In the genomic region with DNA sequence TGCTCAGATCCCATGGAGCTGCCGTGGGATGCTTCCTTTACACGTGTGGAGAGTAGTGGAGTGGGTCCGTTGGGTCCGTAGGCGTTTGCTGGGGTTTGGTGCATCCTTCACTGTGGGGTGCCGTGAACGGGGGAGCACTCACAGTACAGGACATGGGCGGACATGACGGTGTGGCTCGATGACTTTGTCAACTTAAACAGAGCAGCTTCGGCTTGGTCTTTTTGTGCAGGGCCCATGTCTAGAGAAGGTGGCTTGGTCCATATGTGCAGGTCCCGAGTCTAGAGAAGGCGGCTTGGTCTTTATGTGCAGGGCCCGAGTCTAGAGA, we compare ENCODE assay signal across 12 cellular contexts. TPM values are rescaled to one million over a fixed set of nuclear protein-coding genes. Genes with fewer than 3 reads are reported as not detected.
DNase-seq lines count a peak whose midpoint lies in the region; ATAC-seq and TF ChIP-seq lines count a peak whose summit lies in the region.
"Had no signal": no experiment of that assay in that cellular context is flagged by ENCODE, and none has a peak within 500 bp of the region (broad histone marks: within the 10 kb centered on the region; RNA-seq: fewer than 3 reads in every experiment).

No MANE protein-coding gene starts in this region.

- no peaks in the 10 kb centered on the region for H3K9me3 ChIP-seq in transverse colon

- H3K27me3 ChIP-seq in transverse colon, result peaks cover 2% of the 10 kb centered on the region

- BruUV-seq in Calu3 (replicated peaks; lab: Mats Ljungman, UMichigan), result no TSS peak

- H3K4me3 ChIP-seq in NB4 (ENCODE audit: low read depth, low read length) (peak overlapping the region; percentile 16), transverse colon (no peak overlapping the region)

- H3K36me3 Mint-ChIP-seq in activated B cell treated with CpG ODN at 0.5 μM for 24 hours (ENCODE audit: low read depth) (no peaks in the 10 kb centered on the region), nephron (ENCODE audit: low read depth) (no peaks in the 10 kb centered on the region), Calu3 (ENCODE audit: insufficient read depth, unreplicated experiment) (no peaks in the 10 kb centered on the region)
- H3K36me3 Mint-ChIP-seq in stimulated activated effector memory CD8-positive, alpha-beta T cell treated with anti-CD3 and anti-CD28 coated beads, Interleukin-12 subunit alpha, Interleukin-12 subunit beta, amount 100 ng/mL, for 72 hours, result peaks cover 23% of the 10 kb centered on the region
- H3K36me3 Mint-ChIP-seq: CD8-positive, alpha-beta T cell had no signal

- no peak overlapping the region for H3K27ac ChIP-seq in transverse colon

- H3K4me1 Mint-ChIP-seq in activated B cell treated with CpG ODN at 0.5 μM for 24 hours (peaks cover 8% of the 10 kb centered on the region), nephron (peaks cover 12% of the 10 kb centered on the region), Calu3 (ENCODE audit: low read depth, unreplicated experiment) (no peaks in the 10 kb centered on the region)
- peaks cover 30% of the 10 kb centered on the region for H3K4me1 Mint-ChIP-seq in stimulated activated effector memory CD8-positive, alpha-beta T cell treated with anti-CD3 and anti-CD28 coated beads, Interleukin-12 subunit alpha, Interleukin-12 subunit beta, amount 100 ng/mL, for 72 hours

- no peak for TF ChIP-seq POLR2A in NB4 (IDR thresholded peaks at IDR 0.05; ENCODE audit: extremely low read depth, insufficient read length)
- no peak for TF ChIP-seq POLR2A in transverse colon (IDR thresholded peaks at IDR 0.05)

- intact Hi-C loops in activated B cell treated with CpG ODN at 0.5 μM for 24 hours (cut with micrococcal nuclease) (no loop called here), transverse colon (cut with DNase I; ENCODE audit: low total_unique reads) (no loop called here), Calu3 (cut with micrococcal nuclease; ENCODE audit: unreplicated experiment) (no loop called here)

- H3K4me3 Mint-ChIP-seq in activated B cell treated with CpG ODN at 0.5 μM for 24 hours, result no peak overlapping the region
- no peak overlapping the region for H3K4me3 Mint-ChIP-seq in nephron
- peak overlapping the region; percentile 44 for H3K4me3 Mint-ChIP-seq in stimulated activated effector memory CD8-positive, alpha-beta T cell treated with anti-CD3 and anti-CD28 coated beads, Interleukin-12 subunit alpha, Interleukin-12 subunit beta, amount 100 ng/mL, for 72 hours
- H3K4me3 Mint-ChIP-seq in Calu3 (ENCODE audit: low read depth, unreplicated experiment), result no peak overlapping the region
- H3K4me3 Mint-ChIP-seq: CD8-positive, alpha-beta T cell had no signal

- in situ Hi-C loops in transverse colon (cut with MboI; ENCODE audit: low pct_ligation_motif_present in 1 of 4, low pct_unique_long_range_greater_than_20kb in 1 of 4, low sequenced_read_pairs in 3 of 4), result no loop called here

- H3K27me3 Mint-ChIP-seq in activated B cell treated with CpG ODN at 0.5 μM for 24 hours (peaks cover 6% of the 10 kb centered on the region), nephron (ENCODE audit: low read depth) (peaks cover 4% of the 10 kb centered on the region), Calu3 (ENCODE audit: unreplicated experiment) (no peaks in the 10 kb centered on the region)

- H3K9me3 Mint-ChIP-seq in activated B cell treated with CpG ODN at 0.5 μM for 24 hours, result no peaks in the 10 kb centered on the region
- no peaks in the 10 kb centered on the region for H3K9me3 Mint-ChIP-seq in nephron
- no peaks in the 10 kb centered on the region for H3K9me3 Mint-ChIP-seq in stimulated activated effector memory CD8-positive, alpha-beta T cell treated with anti-CD3 and anti-CD28 coated beads, Interleukin-12 subunit alpha, Interleukin-12 subunit beta, amount 100 ng/mL, for 72 hours
- H3K9me3 Mint-ChIP-seq in Calu3 (ENCODE audit: low read depth, unreplicated experiment), result no peaks in the 10 kb centered on the region
- H3K9me3 Mint-ChIP-seq: CD8-positive, alpha-beta T cell had no signal

- ATAC-seq in activated B cell treated with CpG ODN at 0.5 μM for 24 hours (ENCODE audit: low read depth), result no peak
- no peak for ATAC-seq in stimulated activated effector memory CD8-positive, alpha-beta T cell treated with anti-CD3 and anti-CD28 coated beads, Interleukin-12 subunit alpha, Interleukin-12 subunit beta, amount 100 ng/mL, for 72 hours
- ATAC-seq: CD8-positive, alpha-beta T cell had no signal

- DNase-seq in NB4 (ENCODE audit: low read depth) (no peak), activated B cell treated with CpG ODN at 0.5 μM for 24 hours (peak; percentile 1), transverse colon (no peak), Calu3 (no peak), COLO668 (lab: John Stamatoyannopoulos, UW; ENCODE audit: unreplicated experiment) (no peak)
- no peak for DNase-seq in stimulated activated effector memory CD8-positive, alpha-beta T cell treated with anti-CD3 and anti-CD28 coated beads, Interleukin-12 subunit alpha, Interleukin-12 subunit beta, amount 100 ng/mL, for 72 hours (ENCODE audit: low spot score in 2 of 2)
- DNase-seq: CD8-positive, alpha-beta T cell; KG1; NCI-H1092 treated with DMSO at 0.1 percent for 48 hours; NCI-H1694; SHP77 had no signal

- H3K4me1 ChIP-seq in transverse colon, result peaks cover 0 to 26% (median 6%) of the 10 kb centered on the region in 4 donors

- POLR2A ChIA-PET in activated B cell treated with CpG ODN at 0.5 μM for 24 hours (lab: Charles Lee), result no interaction called here

- TF ChIP-seq CTCF in NB4 (IDR thresholded peaks at IDR 0.05; ENCODE audit: low read depth, low read length), result no peak
- TF ChIP-seq CTCF in activated B cell treated with CpG ODN at 0.5 μM for 24 hours (IDR thresholded peaks at IDR 0.05), result no peak
- no peak for TF ChIP-seq CTCF in nephron (IDR thresholded peaks at IDR 0.05; ENCODE audit: unreplicated experiment in 3 of 3)
- no peak for TF ChIP-seq CTCF in transverse colon (IDR thresholded peaks at IDR 0.05)
- no peak for TF ChIP-seq CTCF in Calu3 (IDR thresholded peaks at IDR 0.05; ENCODE audit: unreplicated experiment)

- no peak overlapping the region for H3K27ac Mint-ChIP-seq in activated B cell treated with CpG ODN at 0.5 μM for 24 hours
- H3K27ac Mint-ChIP-seq in nephron, result peak overlapping the region; percentile 37 to 69 (median 54)
- H3K27ac Mint-ChIP-seq in stimulated activated effector memory CD8-positive, alpha-beta T cell treated with anti-CD3 and anti-CD28 coated beads, Interleukin-12 subunit alpha, Interleukin-12 subunit beta, amount 100 ng/mL, for 72 hours, result peak overlapping the region; percentile 58
- H3K27ac Mint-ChIP-seq in Calu3 (ENCODE audit: unreplicated experiment), result no peak overlapping the region
- H3K27ac Mint-ChIP-seq: CD8-positive, alpha-beta T cell had no signal

- no peak for TF ChIP-seq EP300 in transverse colon (IDR thresholded peaks at IDR 0.05; ENCODE audit: low read depth)

- CTCF ChIA-PET in activated B cell treated with CpG ODN at 0.5 μM for 24 hours (lab: Charles Lee) (interaction anchor here (1.4 kb wide), 1 partner anchor 15 kb away, joined by 3 read pairs; no protein-coding TSS in a partner anchor), Calu3 (lab: Charles Lee) (interaction anchor here (0.6 kb wide), 1 partner anchor 19 kb away, joined by 3 read pairs; no protein-coding TSS in a partner anchor)

- 93% methylated on average over 14 of the region's 14 CpGs; no CpG with 5 or more reads in 1 of the 2 donors for WGBS in transverse colon (ENCODE audit: low coverage in 1 of 2), 2 donors

- H3K36me3 ChIP-seq in transverse colon, result no peaks in the 10 kb centered on the region

RNA-seq across cellular contexts. Expression of a gene that starts 26.4 kb away (rescaled TPM):
- total RNA-seq in activated B cell treated with CpG ODN at 0.5 μM for 24 hours, result 75.9 and 79.6 TPM in 2 replicates
- total RNA-seq in transverse colon, result 100 to 1,000 TPM in 1 of 4 donors, 10 to 100 TPM in 3; 69.9 to 240 (median 76.1) TPM
- total RNA-seq in Calu3 (2022), result 63.8 and 69.4 TPM in 2 replicates

Comparison
In these comparisons a context has a peak if more than half of its experiments do, and no peak if none do; other contexts are left out.
1. H3K27ac Mint-ChIP-seq: peak in nephron (3 of 3) and stimulated activated effector memory CD8-positive, alpha-beta T cell treated with anti-CD3 and anti-CD28 coated beads, Interleukin-12 subunit alpha, Interleukin-12 subunit beta, amount 100 ng/mL, for 72 hours (single experiment); none in activated B cell treated with CpG ODN at 0.5 μM for 24 hours (single experiment) and Calu3 (single experiment).